ENCODE assay signal across 26 cellular contexts in genomic region chr2:158664987-158665386, GRCh38.
DNase-seq lines count a peak whose midpoint lies in the region; ATAC-seq, FAIRE-seq and TF ChIP-seq lines count a peak whose summit lies in the region.
"Had no signal": no experiment of that assay in that cellular context is flagged by ENCODE, and none has a peak within 500 bp of the region (broad histone marks: within the 10 kb centered on the region; RNA-seq: fewer than 3 reads in every experiment).

No MANE protein-coding gene starts in this region.

- peak; percentile 41 for ATAC-seq in left ventricle myocardium superior
- ATAC-seq: activated T-cell treated with anti-CD3 and anti-CD28 coated beads, Interleukin-2, amount 50 U/mL, for 4 hours; naive thymus-derived CD8-positive, alpha-beta T cell; pancreas; right lobe of liver had no signal

- TF ChIP-seq CTCF in fibroblast of the aortic adventitia (IDR thresholded peaks at IDR 0.05; ENCODE audit: insufficient read depth, low read length) (no peak), type B pancreatic cell (conservative IDR thresholded peaks at IDR 0.05) (no peak)

- H3K9me3 Mint-ChIP-seq in type B pancreatic cell = no peaks in the 10 kb centered on the region
- H3K9me3 Mint-ChIP-seq: activated T-cell treated with anti-CD3 and anti-CD28 coated beads, Interleukin-2, amount 50 U/mL, for 4 hours; H9; naive thymus-derived CD8-positive, alpha-beta T cell had no signal

- no peak for DNase-seq in left ventricle myocardium superior
- no peak for DNase-seq in cardiac septum (ENCODE audit: low spot score)
- peak; percentile 7 for DNase-seq in astrocyte of the hippocampus (ENCODE audit: low read depth, low spot score)
- peak; percentile 27 for DNase-seq in fibroblast of the aortic adventitia (ENCODE audit: low read depth)
- DNase-seq in superior temporal gyrus (ENCODE audit: extremely low spot score) = peak; percentile 37
- no peak for DNase-seq in RCC 7860 (ENCODE audit: low spot score)
- DNase-seq in type B pancreatic cell (ENCODE audit: extremely low spot score, unreplicated experiment) = no peak
- no peak for DNase-seq in AML-193 (lab: John Stamatoyannopoulos, UW)
- DNase-seq: activated CD4-positive, CD25-positive, alpha-beta regulatory T cell treated with anti-CD3 and anti-CD28 coated beads, Interleukin-2, amount 50 U/mL, for 72 hours; activated naive CD4-positive, alpha-beta T cell treated with anti-CD3 and anti-CD28 coated beads, Interleukin-2, amount 50 U/mL, for 16 hours; activated T-cell treated with anti-CD3 and anti-CD28 coated beads, Interleukin-2, amount 50 U/mL, for 4 hours; colonic mucosa; DMS153; H9; Kasumi-1; naive thymus-derived CD8-positive, alpha-beta T cell; NCI-H1092 treated with DMSO at 0.1 percent for 48 hours; NCI-H2081; pancreas; right lobe of liver; stimulated activated CD4-positive, alpha-beta T cell treated with anti-CD3 and anti-CD28 coated beads, Interleukin-15, amount 100 ng/mL, for 24 hours had no signal

- H3K27ac Mint-ChIP-seq in type B pancreatic cell = no peak overlapping the region
- H3K27ac Mint-ChIP-seq: H9; naive thymus-derived CD8-positive, alpha-beta T cell had no signal

- no peak overlapping the region for H3K4me3 ChIP-seq in fibroblast of the aortic adventitia (ENCODE audit: low read depth, low read length)
- H3K4me3 ChIP-seq: colonic mucosa, pancreas, right lobe of liver, suprapubic skin had no signal

- H3K4me3 Mint-ChIP-seq in type B pancreatic cell = no peak overlapping the region
- H3K4me3 Mint-ChIP-seq: activated T-cell treated with anti-CD3 and anti-CD28 coated beads, Interleukin-2, amount 50 U/mL, for 4 hours; H9; naive thymus-derived CD8-positive, alpha-beta T cell had no signal

- no peak for FAIRE-seq in RCC 7860 (lab: Jason Lieb, UNC)
- FAIRE-seq: A204.1, endometrium, frontal cortex, keratinocyte, pancreas had no signal

- H3K36me3 Mint-ChIP-seq in type B pancreatic cell = peaks cover 46% of the 10 kb centered on the region

- intact Hi-C loops in left ventricle myocardium superior (cut with micrococcal nuclease) = no loop called here
- intact Hi-C loops in cardiac septum (cut with DNase I) = loop anchor here (5.0 to 10.0 kb wide), 3 partner anchors 52 to 210 kb away; partner anchors contain the start of genes CCDC148 and PKP4

- peaks cover 18% of the 10 kb centered on the region for H3K4me1 Mint-ChIP-seq in type B pancreatic cell (ENCODE audit: unreplicated experiment)
- H3K4me1 Mint-ChIP-seq: H9; naive thymus-derived CD8-positive, alpha-beta T cell had no signal

- no peaks in the 10 kb centered on the region for H3K27me3 Mint-ChIP-seq in type B pancreatic cell
- H3K27me3 Mint-ChIP-seq: naive thymus-derived CD8-positive, alpha-beta T cell had no signal

Comparison
In these comparisons a context has a peak if more than half of its experiments do, and no peak if none do; other contexts are left out.
1. DNase-seq: peak in astrocyte of the hippocampus (single experiment), fibroblast of the aortic adventitia (single experiment) and superior temporal gyrus (single experiment); none in left ventricle myocardium superior (single experiment), cardiac septum (single experiment), RCC 7860 (single experiment), type B pancreatic cell (single experiment) and AML-193 (0 of 2).